ENCODE assay signal across 8 cellular contexts in genomic region chr10:45557275-45557905, GRCh38.
DNase-seq lines count a peak whose midpoint lies in the region; ATAC-seq, FAIRE-seq and TF ChIP-seq lines count a peak whose summit lies in the region.

No MANE protein-coding gene starts in this region.

- peaks cover 53% of the 10 kb centered on the region for H3K4me1 Mint-ChIP-seq in activated B cell treated with CpG ODN at 0.5 μM for 24 hours
- H3K4me1 Mint-ChIP-seq in memory B cell, result peaks cover 39% of the 10 kb centered on the region

- H3K36me3 Mint-ChIP-seq in activated B cell treated with CpG ODN at 0.5 μM for 24 hours (ENCODE audit: low read depth) (peaks cover 25% of the 10 kb centered on the region), memory B cell (peaks cover 8% of the 10 kb centered on the region)

- ATAC-seq in HG03159 (IDR thresholded peaks at IDR 0.05; ENCODE audit: unreplicated experiment) (peak; percentile 78), activated B cell treated with CpG ODN at 0.5 μM for 24 hours (ENCODE audit: low read depth) (peak; percentile 76), memory B cell (ENCODE audit: low read depth) (peak; percentile 82), GM19328 (IDR thresholded peaks at IDR 0.05; ENCODE audit: unreplicated experiment) (no peak), HG03095 (IDR thresholded peaks at IDR 0.05; ENCODE audit: unreplicated experiment) (no peak)

- FAIRE-seq in GM12892 (lab: Jason Lieb, UNC), result peak; percentile 53

- H3K27ac Mint-ChIP-seq in activated B cell treated with CpG ODN at 0.5 μM for 24 hours (peak overlapping the region; percentile 75), memory B cell (peak overlapping the region; percentile 71)

- intact Hi-C loops in activated B cell treated with CpG ODN at 0.5 μM for 24 hours (cut with micrococcal nuclease), result loop anchor here (2.0 to 5.0 kb wide), 2 partner anchors 23 to 35 kb away; no protein-coding TSS in a partner anchor

- DNase-seq in GM12892 (ENCODE audit: insufficient read length) (no peak), activated B cell treated with CpG ODN at 0.5 μM for 24 hours (no peak), memory B cell (ENCODE audit: low spot score in 2 of 2) (peak in 1 of 2 donors; percentile 3), NCI-H1694 (lab: John Stamatoyannopoulos, UW) (no peak), NCI-H2171 treated with DMSO at 0.1 percent for 48 hours (lab: John Stamatoyannopoulos, UW) (no peak)

- POLR2A ChIA-PET in activated B cell treated with CpG ODN at 0.5 μM for 24 hours (lab: Charles Lee), result no interaction called here

- H3K9me3 Mint-ChIP-seq in activated B cell treated with CpG ODN at 0.5 μM for 24 hours (no peaks in the 10 kb centered on the region), memory B cell (no peaks in the 10 kb centered on the region)

- H3K4me3 Mint-ChIP-seq in activated B cell treated with CpG ODN at 0.5 μM for 24 hours, result peak overlapping the region; percentile 42
- peak overlapping the region; percentile 49 for H3K4me3 Mint-ChIP-seq in memory B cell

- TF ChIP-seq CTCF in activated B cell treated with CpG ODN at 0.5 μM for 24 hours (IDR thresholded peaks at IDR 0.05), result no peak

- CTCF ChIA-PET in activated B cell treated with CpG ODN at 0.5 μM for 24 hours (lab: Charles Lee), result no interaction called here

- no peaks in the 10 kb centered on the region for H3K27me3 Mint-ChIP-seq in activated B cell treated with CpG ODN at 0.5 μM for 24 hours
- H3K27me3 Mint-ChIP-seq in memory B cell, result no peaks in the 10 kb centered on the region

- no peak for TF ChIP-seq POLR2A in GM12892 (IDR thresholded peaks at IDR 0.05; ENCODE audit: low read depth, low read length)

Comparison
In these comparisons a context has a peak if more than half of its experiments do, and no peak if none do; other contexts are left out.
1. ATAC-seq: peak in HG03159 (single experiment), activated B cell treated with CpG ODN at 0.5 μM for 24 hours (single experiment) and memory B cell (single experiment); none in GM19328 (single experiment) and HG03095 (single experiment).